ENCODE assay signal across 8 cellular contexts in the genomic region with DNA sequence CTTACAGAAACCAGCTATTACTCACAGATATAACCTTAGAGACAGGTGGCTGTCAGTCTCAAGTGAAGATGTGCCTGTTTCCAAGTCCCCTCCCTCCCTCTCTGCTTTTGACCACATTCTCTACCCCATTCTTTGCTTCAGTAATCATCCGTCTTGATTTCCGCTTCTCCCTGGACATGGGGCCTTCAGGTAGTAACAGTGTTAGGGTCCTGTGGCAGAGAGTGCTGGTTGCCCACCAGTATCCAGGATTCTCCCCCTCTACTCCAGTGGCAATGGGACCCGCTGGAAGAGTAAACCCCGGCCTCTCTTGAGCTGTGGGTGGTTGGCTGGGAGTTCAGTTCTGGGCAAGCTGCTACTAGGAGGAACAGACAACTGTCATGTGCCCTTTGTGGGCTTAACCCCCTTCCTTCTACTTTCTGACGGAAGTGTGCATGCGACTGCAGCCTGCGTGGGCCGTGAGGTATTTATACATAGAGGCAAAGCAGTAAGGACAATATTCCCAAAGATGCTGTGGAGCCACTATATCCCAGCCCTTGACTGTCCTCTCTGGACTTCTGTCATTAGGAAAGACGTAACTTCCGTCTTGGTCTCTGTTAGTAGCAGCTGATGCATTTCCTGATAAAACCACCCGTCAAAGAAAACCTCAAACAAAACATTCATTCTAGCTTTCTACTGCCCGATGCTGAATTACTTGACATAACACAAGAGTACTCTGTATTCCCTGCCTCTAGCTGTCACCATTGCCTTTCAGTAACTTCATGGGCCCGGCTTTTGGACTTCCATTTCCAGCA. TPM values are rescaled to one million over a fixed set of nuclear protein-coding genes. Genes with fewer than 3 reads are reported as not detected.
DNase-seq lines count a peak whose midpoint lies in the region; ATAC-seq and TF ChIP-seq lines count a peak whose summit lies in the region.

No MANE protein-coding gene starts in this region.

- peaks cover 21% of the 10 kb centered on the region for H3K36me3 Mint-ChIP-seq in CD4-positive, alpha-beta T cell (ENCODE audit: low read depth)

- H3K4me3 Mint-ChIP-seq in CD4-positive, alpha-beta T cell = peak overlapping the region; percentile 2

- H3K4me3 ChIP-seq in MM.1S (ENCODE audit: low read length) (no peak overlapping the region), muscle layer of duodenum (ENCODE audit: low read depth in 1 of 2, low read length in 2 of 2) (no peak overlapping the region)

- DNase-seq in CD4-positive, alpha-beta T cell = peak; percentile 26 to 75 (median 44)
- no peak for DNase-seq in MM.1S
- peak; percentile 60 to 68 for DNase-seq in activated T-cell treated with anti-CD3 and anti-CD28 coated beads, Interleukin-2, amount 50 U/mL, for 48 hours
- DNase-seq in DMS153 (lab: John Stamatoyannopoulos, UW) = no peak
- no peak for DNase-seq in SHP77 treated with DMSO at 0.1 percent for 48 hours (lab: John Stamatoyannopoulos, UW)
- DNase-seq in ureter (ENCODE audit: low spot score) = no peak

- POLR2A ChIA-PET in CD4-positive, alpha-beta T cell (lab: Charles Lee) = interaction anchor here (0.7 to 7.1 kb wide), 10 partner anchors 9 to 673 kb away, joined by 3 to 101 read pairs (median 4); a partner anchor contains a TSS

- no peaks in the 10 kb centered on the region for H3K79me2 ChIP-seq in MM.1S (ENCODE audit: low read length)

- H4K20me1 ChIP-seq in MM.1S (ENCODE audit: insufficient read depth, low read length) = no peaks in the 10 kb centered on the region

- no peaks in the 10 kb centered on the region for H3K27me3 Mint-ChIP-seq in CD4-positive, alpha-beta T cell

- H3K36me3 ChIP-seq in MM.1S (replicated peaks; ENCODE audit: insufficient read depth, low read length) (no peaks in the 10 kb centered on the region), muscle layer of duodenum (ENCODE audit: control insufficient read depth in 1 of 2, insufficient read depth in 2 of 2, low read length in 2 of 2) (peaks cover 3 to 7% of the 10 kb centered on the region in 2 donors)

- ATAC-seq in CD4-positive, alpha-beta T cell (ENCODE audit: poor library complexity) = peak; percentile 80
- ATAC-seq in GM21529 (IDR thresholded peaks at IDR 0.05; ENCODE audit: unreplicated experiment) = peak; percentile 78

- CTCF ChIA-PET in CD4-positive, alpha-beta T cell (lab: Charles Lee) = interaction anchor here (0.6 to 4.2 kb wide), 13 partner anchors 10 to 432 kb away, joined by 3 to 26 read pairs (median 6); a partner anchor contains a TSS

- H3K9me3 ChIP-seq in CD4-positive, alpha-beta T cell (ENCODE audit: control insufficient read depth, low read length) = no peaks in the 10 kb centered on the region
- no peaks in the 10 kb centered on the region for H3K9me3 ChIP-seq in MM.1S (replicated peaks; ENCODE audit: insufficient read depth, low read length)
- H3K9me3 ChIP-seq in muscle layer of duodenum (ENCODE audit: control insufficient read depth in 1 of 2, low read length in 2 of 2) = no peaks in the 10 kb centered on the region

- peak overlapping the region; percentile 90 for H3K27ac Mint-ChIP-seq in CD4-positive, alpha-beta T cell

- H3K4me2 ChIP-seq in MM.1S (ENCODE audit: low read depth, low read length) = peak overlapping the region; percentile 24

- peaks cover 46% of the 10 kb centered on the region for H3K4me1 Mint-ChIP-seq in CD4-positive, alpha-beta T cell (ENCODE audit: low read depth)

- H3K9me3 Mint-ChIP-seq in CD4-positive, alpha-beta T cell = no peaks in the 10 kb centered on the region

- no peaks in the 10 kb centered on the region for H3F3A ChIP-seq in MM.1S (ENCODE audit: insufficient read depth, low read length)

- H3K4me1 ChIP-seq in MM.1S (ENCODE audit: low read length) (no peaks in the 10 kb centered on the region), muscle layer of duodenum (ENCODE audit: control insufficient read depth in 1 of 2, insufficient read depth in 2 of 2, low read length in 2 of 2) (no peaks in the 10 kb centered on the region)

- no peak overlapping the region for H3K9ac ChIP-seq in MM.1S (ENCODE audit: low read length)

- peak overlapping the region; percentile 83 for H3K27ac ChIP-seq in CD4-positive, alpha-beta T cell (ENCODE audit: low read depth, low read length)
- peak overlapping the region; percentile 9; the same call in 1 of the 2 replicates for H3K27ac ChIP-seq in MM.1S (ENCODE audit: low read length)
- H3K27ac ChIP-seq in muscle layer of duodenum (ENCODE audit: low read length) = peak overlapping the region; percentile 25

- intact Hi-C loops in CD4-positive, alpha-beta T cell (cut with DNase I, micrococcal nuclease) = loop anchor here in 1 of 2 experiments (1.0 to 5.0 kb wide), 3 partner anchors 8 to 72 kb away; a partner anchor contains a TSS

- no peak overlapping the region for H2AFZ ChIP-seq in MM.1S (ENCODE audit: low read length)

- no peaks in the 10 kb centered on the region for H3K9me2 ChIP-seq in MM.1S (replicated peaks; ENCODE audit: insufficient read depth, low read length)

- H3K27me3 ChIP-seq in CD4-positive, alpha-beta T cell (ENCODE audit: control insufficient read depth, insufficient read depth, low read length) = no peaks in the 10 kb centered on the region
- H3K27me3 ChIP-seq in MM.1S (replicated peaks; ENCODE audit: insufficient read depth, low read length) (no peaks in the 10 kb centered on the region), muscle layer of duodenum (ENCODE audit: low read depth, low read length) (no peaks in the 10 kb centered on the region)

- TF ChIP-seq CTCF in CD4-positive, alpha-beta T cell (IDR thresholded peaks at IDR 0.05) = no peak
- TF ChIP-seq CTCF in MM.1S (IDR thresholded peaks at IDR 0.05; ENCODE audit: low read length) = no peak

RNA-seq across cellular contexts. Expression of a gene that starts 17.9 kb away (rescaled TPM):
- 10 to 100 TPM; 31.7 to 34.6 TPM for total RNA-seq in CD4-positive, alpha-beta T cell
- total RNA-seq in ureter = 23.7 TPM

Comparison
In these comparisons a context has a peak if more than half of its experiments do, and no peak if none do; other contexts are left out.
1. DNase-seq: peak in CD4-positive, alpha-beta T cell (10 of 10) and activated T-cell treated with anti-CD3 and anti-CD28 coated beads, Interleukin-2, amount 50 U/mL, for 48 hours (2 of 2); none in MM.1S (single experiment), DMS153 (single experiment), SHP77 treated with DMSO at 0.1 percent for 48 hours (single experiment) and ureter (single experiment).
2. H3K27ac ChIP-seq: peak in every context shown above with its lines; median percentile 83 in CD4-positive, alpha-beta T cell; 25 in muscle layer of duodenum; 9 in MM.1S.